9 cellular contexts compared by ENCODE assay signal in the genomic region with DNA sequence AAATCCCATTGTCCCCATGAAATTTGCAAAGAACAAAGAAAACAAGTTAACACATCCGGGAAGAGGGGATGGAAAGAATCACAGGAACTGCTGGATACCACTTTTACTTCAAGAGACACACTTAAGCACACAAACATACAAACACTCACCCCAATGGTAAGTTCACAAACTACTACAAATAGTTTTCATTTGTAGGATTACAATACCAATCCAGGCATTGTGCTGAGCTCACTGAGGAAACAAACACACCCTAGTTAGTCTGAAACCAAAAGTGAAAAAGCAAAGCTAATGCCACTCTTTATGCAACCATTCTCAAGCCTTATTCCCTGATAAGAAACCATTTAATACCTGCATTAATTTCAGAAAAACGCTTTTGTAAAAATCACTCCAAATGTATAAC. TPM values are rescaled to one million over a fixed set of nuclear protein-coding genes. Genes with fewer than 3 reads are reported as not detected.
DNase-seq lines count a peak whose midpoint lies in the region; ATAC-seq and TF ChIP-seq lines count a peak whose summit lies in the region.
"Had no signal": no experiment of that assay in that cellular context is flagged by ENCODE, and none has a peak within 500 bp of the region (broad histone marks: within the 10 kb centered on the region; RNA-seq: fewer than 3 reads in every experiment).

No MANE protein-coding gene starts in this region.

- peak overlapping the region; percentile 65 for H3K27ac Mint-ChIP-seq in stimulated activated effector memory CD8-positive, alpha-beta T cell treated with anti-CD3 and anti-CD28 coated beads, Interleukin-12 subunit alpha, Interleukin-12 subunit beta, amount 100 ng/mL, for 72 hours

- intact Hi-C loops in Panc1 (cut with micrococcal nuclease; ENCODE audit: unreplicated experiment) = no loop called here

- in situ Hi-C loops in Panc1 (cut with HindIII; ENCODE audit: low pct_unique_long_range_greater_than_20kb, low sequenced_read_pairs) = no loop called here

- DNase-seq in Panc1 (ENCODE audit: low read depth, low spot score) = no peak
- DNase-seq in fibroblast of the aortic adventitia (ENCODE audit: low read depth) = peak; percentile 23
- DNase-seq in stimulated activated effector memory CD8-positive, alpha-beta T cell treated with anti-CD3 and anti-CD28 coated beads, Interleukin-12 subunit alpha, Interleukin-12 subunit beta, amount 100 ng/mL, for 72 hours (ENCODE audit: low spot score in 2 of 2) = no peak
- DNase-seq in NCI-H1092 (lab: John Stamatoyannopoulos, UW) = no peak
- no peak for DNase-seq in Ammon's horn (ENCODE audit: low spot score)
- DNase-seq: HCEC 1CT, NCI-H69 had no signal

- H3K27ac ChIP-seq in Panc1 (ENCODE audit: low read length) = 0 out of 2 replicates have a peak overlapping the region, but pooled peaks have one; percentile 8

- POLR2A ChIA-PET in Panc1 (lab: Charles Lee) = no interaction called here

- H3K9me3 Mint-ChIP-seq in stimulated activated effector memory CD8-positive, alpha-beta T cell treated with anti-CD3 and anti-CD28 coated beads, Interleukin-12 subunit alpha, Interleukin-12 subunit beta, amount 100 ng/mL, for 72 hours = no peaks in the 10 kb centered on the region

- H3K4me3 ChIP-seq in Panc1 (ENCODE audit: low read depth in 2 of 2, low read length in 2 of 2) (no peak overlapping the region), fibroblast of the aortic adventitia (ENCODE audit: low read depth, low read length) (no peak overlapping the region)

- ATAC-seq in GM19463 (IDR thresholded peaks at IDR 0.05; ENCODE audit: unreplicated experiment) (peak; percentile 50), Panc1 (no peak), GM19395 (IDR thresholded peaks at IDR 0.05; ENCODE audit: unreplicated experiment) (no peak)
- peak; percentile 49 for ATAC-seq in stimulated activated effector memory CD8-positive, alpha-beta T cell treated with anti-CD3 and anti-CD28 coated beads, Interleukin-12 subunit alpha, Interleukin-12 subunit beta, amount 100 ng/mL, for 72 hours

- BruUV-seq in Panc1 (replicated peaks; lab: Mats Ljungman, UMichigan) = no TSS peak

- no peaks in the 10 kb centered on the region for H3K27me3 ChIP-seq in Panc1 (ENCODE audit: control insufficient read depth, insufficient read depth, low read length)

- no peaks in the 10 kb centered on the region for H3K9me3 ChIP-seq in Panc1 (ENCODE audit: control insufficient read depth, insufficient read depth, low read depth, low read length)

- peaks cover 26% of the 10 kb centered on the region for H3K4me1 Mint-ChIP-seq in stimulated activated effector memory CD8-positive, alpha-beta T cell treated with anti-CD3 and anti-CD28 coated beads, Interleukin-12 subunit alpha, Interleukin-12 subunit beta, amount 100 ng/mL, for 72 hours

- peaks cover 72% of the 10 kb centered on the region for H3K36me3 Mint-ChIP-seq in stimulated activated effector memory CD8-positive, alpha-beta T cell treated with anti-CD3 and anti-CD28 coated beads, Interleukin-12 subunit alpha, Interleukin-12 subunit beta, amount 100 ng/mL, for 72 hours

- H3K36me3 ChIP-seq in Panc1 (ENCODE audit: control insufficient read depth, insufficient read depth, low read length) = no peaks in the 10 kb centered on the region

- TF ChIP-seq CTCF in Panc1 (IDR thresholded peaks at IDR 0.05) (no peak), fibroblast of the aortic adventitia (IDR thresholded peaks at IDR 0.05; ENCODE audit: insufficient read depth, low read length) (no peak)

- H3K4me1 ChIP-seq in Panc1 (ENCODE audit: control insufficient read depth, insufficient read depth, low read length) = peaks cover 35% of the 10 kb centered on the region

- no peak overlapping the region for H3K4me3 Mint-ChIP-seq in stimulated activated effector memory CD8-positive, alpha-beta T cell treated with anti-CD3 and anti-CD28 coated beads, Interleukin-12 subunit alpha, Interleukin-12 subunit beta, amount 100 ng/mL, for 72 hours

- CTCF ChIA-PET in Panc1 (lab: Charles Lee) = no interaction called here

RNA-seq across cellular contexts. Expression of a gene that starts 38.4 kb away (rescaled TPM):
- 14.5 TPM for total RNA-seq in Panc1 (2021; ENCODE audit: unreplicated experiment)
- polyA plus RNA-seq in Panc1 (2012; ENCODE audit: insufficient read length) = 6.5 TPM
- total RNA-seq in fibroblast of the aortic adventitia (ENCODE audit: low replicate concordance) = 17.3 and 33.5 TPM in 2 replicates

RNA-seq across cellular contexts. Expression of a gene that starts 38.5 kb away (rescaled TPM):
- 35.1 TPM for total RNA-seq in Panc1 (2021; ENCODE audit: unreplicated experiment)
- 23.8 TPM for polyA plus RNA-seq in Panc1 (2012; ENCODE audit: insufficient read length)
- 58.6 and 163 TPM in 2 replicates for total RNA-seq in fibroblast of the aortic adventitia (ENCODE audit: low replicate concordance)

RNA-seq across cellular contexts. Expression of a gene that starts 59.9 kb away (rescaled TPM):
- total RNA-seq in Panc1 (2021; ENCODE audit: unreplicated experiment) (3.7 TPM), fibroblast of the aortic adventitia (ENCODE audit: low replicate concordance) (5.2 and 8.3 TPM in 2 replicates)
- polyA plus RNA-seq in Panc1 (2012; ENCODE audit: insufficient read length) = 4.7 TPM

Comparison
In these comparisons a context has a peak if more than half of its experiments do, and no peak if none do; other contexts are left out.
1. ATAC-seq: peak in GM19463 (single experiment) and stimulated activated effector memory CD8-positive, alpha-beta T cell treated with anti-CD3 and anti-CD28 coated beads, Interleukin-12 subunit alpha, Interleukin-12 subunit beta, amount 100 ng/mL, for 72 hours (single experiment); none in Panc1 (single experiment) and GM19395 (single experiment).